ENCODE assay signal across 14 cellular contexts in genomic region chr2:148615446-148615845, GRCh38. TPM values are rescaled to one million over a fixed set of nuclear protein-coding genes. Genes with fewer than 3 reads are reported as not detected.
DNase-seq lines count a peak whose midpoint lies in the region; ATAC-seq and TF ChIP-seq lines count a peak whose summit lies in the region.
"Had no signal": no experiment of that assay in that cellular context is flagged by ENCODE, and none has a peak within 500 bp of the region (broad histone marks: within the 10 kb centered on the region; RNA-seq: fewer than 3 reads in every experiment).

No MANE protein-coding gene starts in this region.

- H4K20me1 ChIP-seq in OCI-LY3 (ENCODE audit: insufficient read depth, low read length) (no peaks in the 10 kb centered on the region), neural progenitor cell (ENCODE audit: low read depth) (no peaks in the 10 kb centered on the region)

- H3K79me2 ChIP-seq in OCI-LY3 (ENCODE audit: low read length) (no peaks in the 10 kb centered on the region), neural progenitor cell (ENCODE audit: low read depth) (no peaks in the 10 kb centered on the region)

- no peak overlapping the region for H3K9ac ChIP-seq in OCI-LY3 (ENCODE audit: low read length)
- no peak overlapping the region for H3K9ac ChIP-seq in neural progenitor cell

- DNase-seq in COLO829 (ENCODE audit: low spot score), result peak; percentile 72
- no peak for DNase-seq in epithelial cell of prostate (ENCODE audit: low read depth, low spot score)
- DNase-seq in neural progenitor cell (ENCODE audit: low spot score), result no peak
- no peak for DNase-seq in activated T-helper 2 cell treated with anti-CD3 and anti-CD28 coated beads, Interferon-gamma antibody, Interleukin-2, Interleukin-4, amounts not matched to agents 10 μg/mL and 5 μg/mL and 100 μg/mL, durations not matched to agents 14 hours and 24 hours and 36 hours (ENCODE audit: low spot score)
- no peak for DNase-seq in effector memory CD8-positive, alpha-beta T cell
- DNase-seq in NCI-H1436 (lab: John Stamatoyannopoulos, UW), result no peak
- DNase-seq: gastrocnemius medialis, MV-4-11, NCI-H510A treated with DMSO at 0.1 percent for 48 hours had no signal

- no peaks in the 10 kb centered on the region for H3K9me3 Mint-ChIP-seq in neural progenitor cell
- H3K9me3 Mint-ChIP-seq in activated T-helper 2 cell treated with anti-CD3 and anti-CD28 coated beads, Interferon-gamma antibody, Interleukin-2, Interleukin-4, amounts not matched to agents 10 μg/mL and 5 μg/mL and 100 μg/mL, durations not matched to agents 14 hours and 24 hours and 36 hours, result peaks cover 4% of the 10 kb centered on the region
- no peaks in the 10 kb centered on the region for H3K9me3 Mint-ChIP-seq in effector memory CD8-positive, alpha-beta T cell

- intact Hi-C loops in activated T-helper 2 cell treated with anti-CD3 and anti-CD28 coated beads, Interferon-gamma antibody, Interleukin-2, Interleukin-4, amounts not matched to agents 10 μg/mL and 5 μg/mL and 100 μg/mL, durations not matched to agents 14 hours and 24 hours and 36 hours (cut with micrococcal nuclease), result no loop called here

- no peak overlapping the region for H3K27ac Mint-ChIP-seq in neural progenitor cell
- H3K27ac Mint-ChIP-seq in activated T-helper 2 cell treated with anti-CD3 and anti-CD28 coated beads, Interferon-gamma antibody, Interleukin-2, Interleukin-4, amounts not matched to agents 10 μg/mL and 5 μg/mL and 100 μg/mL, durations not matched to agents 14 hours and 24 hours and 36 hours, result no peak overlapping the region
- no peak overlapping the region for H3K27ac Mint-ChIP-seq in effector memory CD8-positive, alpha-beta T cell

- H3K27ac ChIP-seq in OCI-LY3 (ENCODE audit: low read length), result peak overlapping the region; percentile 83; the same call in 1 of the 2 replicates
- H3K27ac ChIP-seq in epithelial cell of prostate, result peak overlapping the region; percentile 60
- H3K27ac ChIP-seq in neural progenitor cell, result no peak overlapping the region
- H3K27ac ChIP-seq: gastrocnemius medialis had no signal

- H3K4me3 Mint-ChIP-seq in neural progenitor cell, result no peak overlapping the region
- no peak overlapping the region for H3K4me3 Mint-ChIP-seq in activated T-helper 2 cell treated with anti-CD3 and anti-CD28 coated beads, Interferon-gamma antibody, Interleukin-2, Interleukin-4, amounts not matched to agents 10 μg/mL and 5 μg/mL and 100 μg/mL, durations not matched to agents 14 hours and 24 hours and 36 hours (ENCODE audit: low read depth)
- H3K4me3 Mint-ChIP-seq in effector memory CD8-positive, alpha-beta T cell, result no peak overlapping the region

- H3K4me1 ChIP-seq in OCI-LY3 (ENCODE audit: low read length) (peaks cover 37% of the 10 kb centered on the region), neural progenitor cell (peaks cover 23% of the 10 kb centered on the region)

- H3K4me3 ChIP-seq in OCI-LY3 (ENCODE audit: low read length) (no peak overlapping the region), neural progenitor cell (no peak overlapping the region)
- H3K4me3 ChIP-seq: gastrocnemius medialis, HAP-1, tibial nerve had no signal

- peaks cover 25% of the 10 kb centered on the region for H3K4me1 Mint-ChIP-seq in neural progenitor cell
- H3K4me1 Mint-ChIP-seq in activated T-helper 2 cell treated with anti-CD3 and anti-CD28 coated beads, Interferon-gamma antibody, Interleukin-2, Interleukin-4, amounts not matched to agents 10 μg/mL and 5 μg/mL and 100 μg/mL, durations not matched to agents 14 hours and 24 hours and 36 hours (ENCODE audit: low read depth), result peaks cover 14% of the 10 kb centered on the region
- no peaks in the 10 kb centered on the region for H3K4me1 Mint-ChIP-seq in effector memory CD8-positive, alpha-beta T cell (ENCODE audit: low read depth in 2 of 2)

- H3K9me3 ChIP-seq in OCI-LY3 (ENCODE audit: insufficient read depth, low read length) (no peaks in the 10 kb centered on the region; the same call in 1 of the 2 replicates), neural progenitor cell (ENCODE audit: low read depth) (no peaks in the 10 kb centered on the region)
- H3K9me3 ChIP-seq: gastrocnemius medialis, HAP-1, tibial nerve had no signal

- H3K36me3 Mint-ChIP-seq in neural progenitor cell, result no peaks in the 10 kb centered on the region
- peaks cover 3% of the 10 kb centered on the region for H3K36me3 Mint-ChIP-seq in activated T-helper 2 cell treated with anti-CD3 and anti-CD28 coated beads, Interferon-gamma antibody, Interleukin-2, Interleukin-4, amounts not matched to agents 10 μg/mL and 5 μg/mL and 100 μg/mL, durations not matched to agents 14 hours and 24 hours and 36 hours (ENCODE audit: low read depth)
- H3K36me3 Mint-ChIP-seq in effector memory CD8-positive, alpha-beta T cell (ENCODE audit: insufficient read depth), result no peaks in the 10 kb centered on the region

- H2AFZ ChIP-seq in OCI-LY3 (ENCODE audit: low read depth, low read length), result no peak overlapping the region
- H2AFZ ChIP-seq in neural progenitor cell (replicated peaks), result peak overlapping the region; percentile 22

- no peaks in the 10 kb centered on the region for H3K36me3 ChIP-seq in OCI-LY3 (replicated peaks; ENCODE audit: low read depth, low read length)
- no peaks in the 10 kb centered on the region for H3K36me3 ChIP-seq in neural progenitor cell
- H3K36me3 ChIP-seq: gastrocnemius medialis, HAP-1, tibial nerve had no signal

- H3F3A ChIP-seq in neural progenitor cell (ENCODE audit: low read depth), result peaks cover 5% of the 10 kb centered on the region

- H3K27me3 Mint-ChIP-seq in neural progenitor cell (ENCODE audit: insufficient read depth, low read depth), result no peaks in the 10 kb centered on the region
- no peaks in the 10 kb centered on the region for H3K27me3 Mint-ChIP-seq in activated T-helper 2 cell treated with anti-CD3 and anti-CD28 coated beads, Interferon-gamma antibody, Interleukin-2, Interleukin-4, amounts not matched to agents 10 μg/mL and 5 μg/mL and 100 μg/mL, durations not matched to agents 14 hours and 24 hours and 36 hours (ENCODE audit: low read depth)
- H3K27me3 Mint-ChIP-seq in effector memory CD8-positive, alpha-beta T cell, result peaks cover 0 to 6% of the 10 kb centered on the region in 2 donors
- H3K27me3 Mint-ChIP-seq: B cell had no signal

- H3K27me3 ChIP-seq in OCI-LY3 (ENCODE audit: low read depth, low read length), result no peaks in the 10 kb centered on the region
- no peaks in the 10 kb centered on the region for H3K27me3 ChIP-seq in neural progenitor cell
- H3K27me3 ChIP-seq: gastrocnemius medialis, tibial nerve had no signal

- H3K4me2 ChIP-seq in OCI-LY3 (ENCODE audit: low read length) (0 out of 2 replicates have a peak overlapping the region, but pooled peaks have one; percentile 71), neural progenitor cell (no peak overlapping the region)

- ATAC-seq in effector memory CD8-positive, alpha-beta T cell (replicated peaks), result no peak
- ATAC-seq in HG02571 (IDR thresholded peaks at IDR 0.05; ENCODE audit: unreplicated experiment), result no peak
- ATAC-seq: gastrocnemius medialis had no signal

- no peak for TF ChIP-seq CTCF in OCI-LY3 (IDR thresholded peaks at IDR 0.05; ENCODE audit: low read depth, low read length)
- TF ChIP-seq CTCF in neural progenitor cell (IDR thresholded peaks at IDR 0.05), result no peak

RNA-seq across cellular contexts. Expression of gene EPC2, which starts 29.1 kb away (rescaled TPM):
- total RNA-seq in neural progenitor cell (ENCODE audit: low replicate concordance), result 28.0 and 39.3 TPM in 2 replicates
- total RNA-seq in activated T-helper 2 cell treated with anti-CD3 and anti-CD28 coated beads, Interferon-gamma antibody, Interleukin-2, Interleukin-4, amounts not matched to agents 10 μg/mL and 5 μg/mL and 100 μg/mL, durations not matched to agents 14 hours and 24 hours and 36 hours, result 24.6 and 25.4 TPM in 2 replicates
